26 cellular contexts compared by ENCODE assay signal in genomic region chr4:67912051-67912450, GRCh38. TPM values are rescaled to one million over a fixed set of nuclear protein-coding genes. Genes with fewer than 3 reads are reported as not detected.
"Had no signal": no experiment of that assay in that cellular context is flagged by ENCODE, and none has a peak within 500 bp of the region (broad histone marks: within the 10 kb centered on the region; RNA-seq: fewer than 3 reads in every experiment).

No MANE protein-coding gene starts in this region.

- DNase-seq: IMR-90, Kasumi-1, MM.1S, NCI-H1092, NCI-H1105 treated with DMSO at 0.1 percent for 48 hours, NCI-H1417 treated with DMSO at 0.1 percent for 48 hours, NCI-H146, NCI-H1694 treated with DMSO at 0.1 percent for 48 hours, NCI-H1930, NCI-H2081, NCI-H2171, NCI-H226, NCI-H446, NCI-H510A, NCI-H524 treated with DMSO at 0.1 percent for 48 hours, NCI-H69, NCI-H774, RPMI8226, SHP77, SK-N-SH, SW 1271 had no signal

- FAIRE-seq: RCC 7860 had no signal

- H3K9ac ChIP-seq: KMS-11, SK-N-SH had no signal

- H3K9me2 ChIP-seq: SK-N-SH had no signal

- H3K27ac ChIP-seq: KMS-11 had no signal

- H3K9me3 ChIP-seq: SK-N-SH had no signal

- H3K4me2 ChIP-seq: KMS-11, SK-N-SH had no signal

RNA-seq across cellular contexts. Expression of gene TMPRSS11D, which starts 28.2 kb away (rescaled TPM):
- total RNA-seq: HT1080, IMR-90, M059J, SK-MEL-5 had no signal
- polyA plus RNA-seq: IMR-90 had no signal

RNA-seq across cellular contexts. Expression of gene TMPRSS11A, which starts 51.2 kb away (rescaled TPM):
- total RNA-seq: HT1080, IMR-90, M059J, SK-MEL-5 had no signal
- polyA plus RNA-seq: IMR-90, SK-N-SH had no signal
